12 cellular contexts compared by ENCODE assay signal in the genomic region with DNA sequence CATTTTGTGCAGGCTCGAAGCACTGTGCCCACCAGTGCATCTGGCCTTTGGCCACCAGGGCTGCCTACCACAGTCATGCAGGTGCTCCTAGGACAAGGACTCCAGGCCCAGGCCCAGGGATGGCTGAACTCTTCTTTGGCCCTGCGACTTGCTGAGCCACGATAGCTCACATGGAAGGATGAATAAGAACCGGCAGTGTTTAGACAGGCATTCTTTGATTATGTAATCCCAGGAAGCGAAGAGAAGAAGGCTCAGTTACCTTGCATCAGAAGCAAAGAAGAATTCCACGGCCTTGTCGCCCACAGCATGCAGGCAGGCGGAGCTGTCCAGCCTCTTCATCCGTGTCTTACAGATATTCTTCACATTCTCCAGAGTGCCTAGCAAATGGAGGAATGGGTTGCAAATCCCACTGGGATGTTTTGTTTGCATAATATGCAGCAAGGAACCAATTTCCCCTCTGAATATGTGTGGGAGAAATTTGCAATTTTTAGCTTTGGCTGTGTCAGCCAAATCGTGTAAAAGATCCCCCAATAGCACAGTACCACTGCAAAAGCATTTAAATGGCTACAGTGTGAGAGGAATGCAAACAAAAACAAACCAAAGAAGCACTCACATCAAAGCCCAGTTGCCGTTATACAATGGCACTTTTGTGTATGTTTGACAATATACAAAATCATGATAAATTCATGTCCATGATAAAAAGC. TPM values are rescaled to one million over a fixed set of nuclear protein-coding genes. Genes with fewer than 3 reads are reported as not detected.
DNase-seq lines count a peak whose midpoint lies in the region; ATAC-seq, FAIRE-seq and TF ChIP-seq lines count a peak whose summit lies in the region.
"Had no signal": no experiment of that assay in that cellular context is flagged by ENCODE, and none has a peak within 500 bp of the region (broad histone marks: within the 10 kb centered on the region; RNA-seq: fewer than 3 reads in every experiment).

No MANE protein-coding gene starts in this region.

- peak; percentile 39 for FAIRE-seq in RCC 7860 (lab: Jason Lieb, UNC)

- no peaks in the 10 kb centered on the region for H3K36me3 Mint-ChIP-seq in activated CD4-positive, alpha-beta memory T cell treated with anti-CD3 and anti-CD28 coated beads, Interleukin-2, amount 10 ng/mL, durations not matched to agents 7 days and 5 days (ENCODE audit: low read depth)
- H3K36me3 Mint-ChIP-seq in activated CD4-positive, alpha-beta memory T cell treated with anti-CD3 and anti-CD28 coated beads for 36 hours = no peaks in the 10 kb centered on the region
- H3K36me3 Mint-ChIP-seq: stimulated activated naive B cell treated with anti-CD40 and anti-IgM and Interleukin-4, amounts not matched to agents 10 μg/mL and 1 μg/mL and 100 μg/mL, for 72 hours had no signal

- no peak for ATAC-seq in GM21367 (IDR thresholded peaks at IDR 0.05; ENCODE audit: unreplicated experiment)
- ATAC-seq: stimulated activated naive B cell treated with anti-CD40 and anti-IgM and Interleukin-4, amounts not matched to agents 10 μg/mL and 1 μg/mL and 100 μg/mL, for 72 hours had no signal

- no peaks in the 10 kb centered on the region for H3K27me3 ChIP-seq in AG04450 (ENCODE audit: control insufficient read depth, insufficient read depth, low read length)

- peak overlapping the region; percentile 55 for H3K27ac ChIP-seq in AG04450 (ENCODE audit: low read depth, low read length)
- H3K27ac ChIP-seq in cingulate gyrus (ENCODE audit: low read depth, low read length) = peak overlapping the region; percentile 95

- POLR2A ChIA-PET in AG04450 (lab: Yijun Ruan, JAX) = interaction anchor here (1.6 kb wide), 1 partner anchor 8 kb away, joined by 4 read pairs; no protein-coding TSS in a partner anchor
- POLR2A ChIA-PET in activated CD4-positive, alpha-beta memory T cell treated with anti-CD3 and anti-CD28 coated beads, Interleukin-2, amount 10 ng/mL, durations not matched to agents 7 days and 5 days (lab: Charles Lee) = no interaction called here
- POLR2A ChIA-PET in activated CD4-positive, alpha-beta memory T cell treated with anti-CD3 and anti-CD28 coated beads for 36 hours (lab: Charles Lee) = no interaction called here

- H3K9me3 ChIP-seq in AG04450 (ENCODE audit: control insufficient read depth, insufficient read depth, low read length) = no peaks in the 10 kb centered on the region; the same call in 1 of the 2 replicates

- DNase-seq in AG04450 (ENCODE audit: low read depth, low spot score) (peak; percentile 56), RCC 7860 (ENCODE audit: low spot score) (peak; percentile 76), kidney tubule cell (ENCODE audit: low spot score) (peak; percentile 16), cerebellar nuclear complex (lab: John Stamatoyannopoulos, UW) (no peak)
- DNase-seq in activated CD4-positive, alpha-beta memory T cell treated with anti-CD3 and anti-CD28 coated beads, Interleukin-2, amount 10 ng/mL, durations not matched to agents 7 days and 5 days = no peak
- no peak for DNase-seq in activated CD4-positive, alpha-beta memory T cell treated with anti-CD3 and anti-CD28 coated beads for 36 hours
- DNase-seq: activated CD4-positive, alpha-beta T cell treated with anti-CD3 and anti-CD28 coated beads, Interleukin-2, amount 50 U/mL, for 1 hour; stimulated activated CD4-positive, alpha-beta T cell treated with anti-CD3 and anti-CD28 coated beads, Interleukin-4, amount 100 ng/mL, for 4 hours; stimulated activated naive B cell treated with anti-CD40 and anti-IgM and Interleukin-4, amounts not matched to agents 10 μg/mL and 1 μg/mL and 100 μg/mL, for 72 hours had no signal

- H3K27ac Mint-ChIP-seq in activated CD4-positive, alpha-beta memory T cell treated with anti-CD3 and anti-CD28 coated beads, Interleukin-2, amount 10 ng/mL, durations not matched to agents 7 days and 5 days = no peak overlapping the region
- no peak overlapping the region for H3K27ac Mint-ChIP-seq in activated CD4-positive, alpha-beta memory T cell treated with anti-CD3 and anti-CD28 coated beads for 36 hours
- H3K27ac Mint-ChIP-seq: stimulated activated naive B cell treated with anti-CD40 and anti-IgM and Interleukin-4, amounts not matched to agents 10 μg/mL and 1 μg/mL and 100 μg/mL, for 72 hours had no signal

- peaks cover 3% of the 10 kb centered on the region for H3K27me3 Mint-ChIP-seq in activated CD4-positive, alpha-beta memory T cell treated with anti-CD3 and anti-CD28 coated beads, Interleukin-2, amount 10 ng/mL, durations not matched to agents 7 days and 5 days
- no peaks in the 10 kb centered on the region for H3K27me3 Mint-ChIP-seq in activated CD4-positive, alpha-beta memory T cell treated with anti-CD3 and anti-CD28 coated beads for 36 hours

- H3K4me1 Mint-ChIP-seq in activated CD4-positive, alpha-beta memory T cell treated with anti-CD3 and anti-CD28 coated beads, Interleukin-2, amount 10 ng/mL, durations not matched to agents 7 days and 5 days = no peaks in the 10 kb centered on the region
- H3K4me1 Mint-ChIP-seq in activated CD4-positive, alpha-beta memory T cell treated with anti-CD3 and anti-CD28 coated beads for 36 hours (ENCODE audit: low read depth) = no peaks in the 10 kb centered on the region
- H3K4me1 Mint-ChIP-seq: stimulated activated naive B cell treated with anti-CD40 and anti-IgM and Interleukin-4, amounts not matched to agents 10 μg/mL and 1 μg/mL and 100 μg/mL, for 72 hours had no signal

- no peak overlapping the region for H3K4me3 Mint-ChIP-seq in activated CD4-positive, alpha-beta memory T cell treated with anti-CD3 and anti-CD28 coated beads, Interleukin-2, amount 10 ng/mL, durations not matched to agents 7 days and 5 days
- no peak overlapping the region for H3K4me3 Mint-ChIP-seq in activated CD4-positive, alpha-beta memory T cell treated with anti-CD3 and anti-CD28 coated beads for 36 hours
- H3K4me3 Mint-ChIP-seq: stimulated activated naive B cell treated with anti-CD40 and anti-IgM and Interleukin-4, amounts not matched to agents 10 μg/mL and 1 μg/mL and 100 μg/mL, for 72 hours had no signal

- no peaks in the 10 kb centered on the region for H3K9me3 Mint-ChIP-seq in activated CD4-positive, alpha-beta memory T cell treated with anti-CD3 and anti-CD28 coated beads, Interleukin-2, amount 10 ng/mL, durations not matched to agents 7 days and 5 days
- no peaks in the 10 kb centered on the region for H3K9me3 Mint-ChIP-seq in activated CD4-positive, alpha-beta memory T cell treated with anti-CD3 and anti-CD28 coated beads for 36 hours
- H3K9me3 Mint-ChIP-seq: stimulated activated naive B cell treated with anti-CD40 and anti-IgM and Interleukin-4, amounts not matched to agents 10 μg/mL and 1 μg/mL and 100 μg/mL, for 72 hours had no signal

- no peak for TF ChIP-seq CTCF in AG04450 (IDR thresholded peaks at IDR 0.05; ENCODE audit: low read depth, low read length)

- intact Hi-C loops in activated CD4-positive, alpha-beta memory T cell treated with anti-CD3 and anti-CD28 coated beads for 36 hours (cut with micrococcal nuclease) = loop anchor here (10.0 kb wide), 1 partner anchor 189 kb away; no protein-coding TSS in a partner anchor

- CTCF ChIA-PET in AG04450 (lab: Charles Lee) = interaction anchor here (0.9 to 2.6 kb wide), 5 partner anchors 8 to 233 kb away, joined by 3 to 26 read pairs (median 3); no protein-coding TSS in a partner anchor
- CTCF ChIA-PET in activated CD4-positive, alpha-beta memory T cell treated with anti-CD3 and anti-CD28 coated beads, Interleukin-2, amount 10 ng/mL, durations not matched to agents 7 days and 5 days (lab: Charles Lee) = interaction anchor here (1.2 kb wide), 1 partner anchor 10 kb away, joined by 4 read pairs; no protein-coding TSS in a partner anchor
- CTCF ChIA-PET in activated CD4-positive, alpha-beta memory T cell treated with anti-CD3 and anti-CD28 coated beads for 36 hours (lab: Charles Lee) = interaction anchor here (2.7 to 3.9 kb wide), 2 partner anchors 9 to 30 kb away, joined by 18 to 25 read pairs; no protein-coding TSS in a partner anchor

- no peak overlapping the region for H3K4me3 ChIP-seq in AG04450 (ENCODE audit: low read depth, low read length)

RNA-seq across cellular contexts. Expression of gene GFPT2, which starts 29.1 kb away (rescaled TPM):
- polyA plus RNA-seq in AG04450 (2011; rRNA removed) = 13.9 and 15.1 TPM in 2 replicates
- 13.9 and 16.1 TPM in 2 replicates for polyA minus RNA-seq in AG04450 (2011; rRNA and poly(A)+ RNA removed)
- not detected for total RNA-seq in activated CD4-positive, alpha-beta memory T cell treated with anti-CD3 and anti-CD28 coated beads, Interleukin-2, amount 10 ng/mL, durations not matched to agents 7 days and 5 days
- under 1 TPM; 0.12 to 0.15 TPM for total RNA-seq in activated CD4-positive, alpha-beta memory T cell treated with anti-CD3 and anti-CD28 coated beads for 36 hours
- total RNA-seq: T-helper 1 cell treated with Interleukin-12 subunit alpha and Interleukin-12 subunit beta and Interleukin-4 antibody, amounts not matched to agents 30 ng/mL and 1 ng/mL, for 36 hours had no signal

RNA-seq across cellular contexts. Expression of gene MAPK9, which starts 32.2 kb away (rescaled TPM):
- polyA plus RNA-seq in AG04450 (2011; rRNA removed) = 31.1 and 35.1 TPM in 2 replicates
- polyA minus RNA-seq in AG04450 (2011; rRNA and poly(A)+ RNA removed) = 34.2 and 44.6 TPM in 2 replicates
- 10 to 100 TPM; 42.5 to 44.4 TPM for total RNA-seq in activated CD4-positive, alpha-beta memory T cell treated with anti-CD3 and anti-CD28 coated beads, Interleukin-2, amount 10 ng/mL, durations not matched to agents 7 days and 5 days
- 10 to 100 TPM; 41.7 to 43.2 TPM for total RNA-seq in activated CD4-positive, alpha-beta memory T cell treated with anti-CD3 and anti-CD28 coated beads for 36 hours

Comparison
In these comparisons a context has a peak if more than half of its experiments do, and no peak if none do; other contexts are left out.
1. DNase-seq: peak in AG04450 (single experiment), RCC 7860 (single experiment) and kidney tubule cell (single experiment); none in cerebellar nuclear complex (0 of 2), activated CD4-positive, alpha-beta memory T cell treated with anti-CD3 and anti-CD28 coated beads, Interleukin-2, amount 10 ng/mL, durations not matched to agents 7 days and 5 days (single experiment) and activated CD4-positive, alpha-beta memory T cell treated with anti-CD3 and anti-CD28 coated beads for 36 hours (single experiment).